Comparison of ENCODE assay signal across 8 cellular contexts in the genomic region with DNA sequence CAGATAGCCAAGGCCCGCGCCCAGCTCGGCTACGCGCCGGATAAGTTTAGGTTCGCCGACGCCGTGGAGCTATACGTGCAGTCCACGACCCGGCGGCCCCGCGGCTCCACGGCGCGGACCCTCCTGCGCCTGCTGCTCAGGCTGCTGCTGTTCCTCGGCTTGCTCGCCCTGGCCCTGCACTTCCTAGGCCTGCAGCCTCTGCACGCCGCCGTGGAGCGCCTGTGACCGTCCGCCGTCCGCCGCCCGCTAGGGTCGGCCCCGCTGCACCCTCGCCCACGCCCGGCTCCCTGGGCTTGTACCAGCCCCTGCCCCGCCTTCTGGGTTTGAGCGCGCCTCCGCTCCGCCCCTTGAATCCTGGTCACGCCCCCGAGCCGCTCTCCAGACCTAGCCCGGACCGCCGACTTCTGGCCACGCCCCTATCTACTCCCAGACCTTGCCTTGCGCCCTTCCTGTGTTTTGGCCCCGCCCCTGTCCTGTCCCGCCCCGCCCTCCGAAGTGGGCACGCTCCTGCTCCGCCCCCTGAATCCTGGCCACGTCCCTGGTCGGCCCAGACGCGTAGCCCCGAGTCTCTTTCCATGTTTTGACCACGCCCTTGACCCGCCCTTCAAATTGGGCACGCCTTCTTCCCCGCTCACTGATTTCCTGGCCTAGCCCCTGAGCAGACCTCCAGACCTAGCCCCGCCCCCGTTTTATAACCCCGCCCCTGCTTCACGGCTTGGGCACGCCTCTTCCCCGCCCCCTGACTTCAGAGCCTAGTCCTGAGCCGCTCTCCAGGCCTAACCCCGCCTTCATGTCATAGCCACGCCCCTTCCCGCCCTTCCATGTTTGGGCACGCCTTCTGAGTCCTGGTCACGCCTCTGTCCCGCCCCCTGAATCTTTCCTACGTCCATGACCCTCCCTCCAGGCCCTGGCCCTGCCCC. TPM values are rescaled to one million over a fixed set of nuclear protein-coding genes. Genes with fewer than 3 reads are reported as not detected.
DNase-seq lines count a peak whose midpoint lies in the region; ATAC-seq, FAIRE-seq and TF ChIP-seq lines count a peak whose summit lies in the region.

No MANE protein-coding gene starts in this region.

- TF ChIP-seq POLR2A in GM18526 (IDR thresholded peaks at IDR 0.05; ENCODE audit: extremely low read depth, insufficient read length) = peak; percentile 71
- TF ChIP-seq POLR2A in body of pancreas (IDR thresholded peaks at IDR 0.05) = peak; percentile 51 to 77 (median 58)
- TF ChIP-seq POLR2A in gastrocnemius medialis (IDR thresholded peaks at IDR 0.05) = peak; percentile 58 to 88

- H3K27ac ChIP-seq in body of pancreas (peak overlapping the region; percentile 94 to 99 (median 97)), iPS DF 6.9 (ENCODE audit: low read length) (no peak overlapping the region), gastrocnemius medialis (peak overlapping the region; percentile 89 to 98 (median 97))

- in situ Hi-C loops in gastrocnemius medialis (cut with MboI; ENCODE audit: low sequenced_read_pairs in 4 of 4) = loop anchor here in 1 of 4 donors (10.0 to 25.0 kb wide), 2 partner anchors 1028 to 1286 kb away; a partner anchor contains a TSS

- H3K27me3 ChIP-seq in body of pancreas (no peaks in the 10 kb centered on the region), iPS DF 6.9 (ENCODE audit: control insufficient read depth, insufficient read depth, low read length) (no peaks in the 10 kb centered on the region), gastrocnemius medialis (no peaks in the 10 kb centered on the region)

- H3K36me3 ChIP-seq in body of pancreas (replicated peaks in 1 of 2; ENCODE audit: insufficient read depth in 1 of 2, low read depth in 2 of 2) (no peaks in the 10 kb centered on the region), iPS DF 6.9 (ENCODE audit: control insufficient read depth, insufficient read depth, low read length) (no peaks in the 10 kb centered on the region), gastrocnemius medialis (no peaks in the 10 kb centered on the region)

- H3K9me3 ChIP-seq in body of pancreas (no peaks in the 10 kb centered on the region), iPS DF 6.9 (ENCODE audit: control insufficient read depth, insufficient read depth, low read length) (no peaks in the 10 kb centered on the region), gastrocnemius medialis (no peaks in the 10 kb centered on the region)

- intact Hi-C loops in body of pancreas (cut with DNase I) = no loop called here
- intact Hi-C loops in gastrocnemius medialis (cut with DNase I; ENCODE audit: low total_unique reads) = loop anchor here (1.0 to 10.0 kb wide), 6 partner anchors 16 to 1288 kb away; a partner anchor contains a TSS

- peaks cover 32% of the 10 kb centered on the region for H3K4me1 ChIP-seq in body of pancreas
- peaks cover 7% of the 10 kb centered on the region for H3K4me1 ChIP-seq in iPS DF 6.9 (ENCODE audit: control insufficient read depth, insufficient read depth, low read length)
- H3K4me1 ChIP-seq in gastrocnemius medialis = peaks cover 19 to 21% of the 10 kb centered on the region in 2 donors

- TF ChIP-seq CTCF in body of pancreas (IDR thresholded peaks at IDR 0.05) = no peak
- TF ChIP-seq CTCF in gastrocnemius medialis (IDR thresholded peaks at IDR 0.05 in 4 of 5, conservative IDR thresholded peaks at IDR 0.05 in 1 of 5) = no peak

- H3K4me3 ChIP-seq in body of pancreas = peak overlapping the region; percentile 29 to 43
- peak overlapping the region; percentile 70 for H3K4me3 ChIP-seq in iPS DF 6.9 (ENCODE audit: low read length)
- H3K4me3 ChIP-seq in gastrocnemius medialis = peak overlapping the region; percentile 73 to 87 (median 79)

- ATAC-seq in HG03064 (IDR thresholded peaks at IDR 0.05; ENCODE audit: low read depth, unreplicated experiment) (peak; percentile 49), body of pancreas (peak; percentile 78), gastrocnemius medialis (peak; percentile 65 to 69)

- DNase-seq in NCI-H2107 (lab: John Stamatoyannopoulos, UW) (peak; percentile 97), body of pancreas (peak; percentile 100), iPS DF 6.9 (ENCODE audit: low read depth, low spot score) (peak; percentile 92), gastrocnemius medialis (peak; percentile 100)

- FAIRE-seq in A204.1 (lab: Jason Lieb, UNC) (peak; percentile 93), TTC549 (lab: Jason Lieb, UNC) (peak; percentile 73)

- WGBS in body of pancreas, 2 donors = 1% methylated on average over 22 to 78 of the region's 79 CpGs
- no CpG with 5 or more reads among the region's 79 CpGs for WGBS in iPS DF 6.9 (ENCODE audit: insufficient coverage, insufficient read length)

RNA-seq across cellular contexts. Expression of a gene that starts 15.6 kb away (rescaled TPM):
- total RNA-seq in body of pancreas (10 to 100 TPM; 23.6 to 25.1 TPM), gastrocnemius medialis (10 to 100 TPM; 18.7 to 39.9 (median 21.2) TPM)

RNA-seq across cellular contexts. Expression of a gene that starts 28.1 kb away (rescaled TPM):
- total RNA-seq in body of pancreas (under 1 TPM in 1 of 2 donors, not detected in 1; 0.66 TPM), gastrocnemius medialis (not detected)
